In the genomic region with DNA sequence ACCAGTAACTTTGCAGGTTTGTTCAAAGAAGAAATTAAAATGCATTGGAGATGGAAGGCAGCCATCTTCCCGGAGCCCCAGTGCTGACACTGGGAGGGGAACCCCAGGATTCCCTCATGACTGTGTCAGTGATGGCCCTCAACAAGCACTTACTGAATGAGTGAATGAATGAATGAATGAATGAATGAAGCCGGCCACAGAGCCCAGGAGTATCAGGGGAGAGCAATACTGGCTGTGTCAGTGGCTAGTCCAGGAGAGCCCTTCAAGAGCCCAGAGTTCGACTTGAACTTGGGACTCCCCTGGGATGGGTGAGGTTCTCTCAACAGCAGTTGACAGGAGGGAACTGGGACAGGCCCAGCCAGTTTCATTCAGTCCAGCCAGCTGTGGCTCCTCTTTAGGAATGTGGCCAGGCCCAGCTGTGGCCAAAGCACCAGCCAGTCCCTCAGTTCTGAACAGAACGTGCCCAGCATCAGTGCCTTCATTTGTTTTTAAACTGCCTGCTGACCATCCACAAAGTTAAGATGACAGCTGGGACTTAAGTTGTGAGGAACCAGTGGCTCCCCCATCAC, we compare ENCODE assay signal across 13 cellular contexts. TPM values are rescaled to one million over a fixed set of nuclear protein-coding genes. Genes with fewer than 3 reads are reported as not detected.
DNase-seq lines count a peak whose midpoint lies in the region; ATAC-seq and TF ChIP-seq lines count a peak whose summit lies in the region.
"Had no signal": no experiment of that assay in that cellular context is flagged by ENCODE, and none has a peak within 500 bp of the region (broad histone marks: within the 10 kb centered on the region; RNA-seq: fewer than 3 reads in every experiment).

No MANE protein-coding gene starts in this region.

- H3K4me3 Mint-ChIP-seq in activated CD4-positive, alpha-beta T cell treated with anti-CD3 and anti-CD28 coated beads, Interleukin-2, amount 10 ng/mL, durations not matched to agents 7 days and 5 days: no peak overlapping the region
- H3K4me3 Mint-ChIP-seq in WTC11: no peak overlapping the region
- H3K4me3 Mint-ChIP-seq: H9 had no signal

- H3K36me3 ChIP-seq in osteoblast (ENCODE audit: insufficient read depth, low read length): no peaks in the 10 kb centered on the region
- no peaks in the 10 kb centered on the region for H3K36me3 ChIP-seq in suprapubic skin

- no peak for TF ChIP-seq EP300 in suprapubic skin (IDR thresholded peaks at IDR 0.05)

- CTCF ChIA-PET in activated CD4-positive, alpha-beta T cell treated with anti-CD3 and anti-CD28 coated beads, Interleukin-2, amount 10 ng/mL, durations not matched to agents 7 days and 5 days (lab: Charles Lee): interaction anchor here (0.6 kb wide), 1 partner anchor 937 kb away, joined by 3 read pairs; no protein-coding TSS in a partner anchor
- CTCF ChIA-PET in WTC11 (lab: Charles Lee): interaction anchor here (0.6 to 1.6 kb wide), 3 partner anchors 162 to 630 kb away, joined by 3 to 5 read pairs (median 3); no protein-coding TSS in a partner anchor

- H3K9me3 Mint-ChIP-seq in activated CD4-positive, alpha-beta T cell treated with anti-CD3 and anti-CD28 coated beads, Interleukin-2, amount 10 ng/mL, durations not matched to agents 7 days and 5 days: no peaks in the 10 kb centered on the region
- 0 out of 2 replicates have a peak, but pooled peaks cover 3% of the 10 kb centered on the region for H3K9me3 Mint-ChIP-seq in WTC11
- H3K9me3 Mint-ChIP-seq: H9 had no signal

- peaks cover 15% of the 10 kb centered on the region for H3K27me3 Mint-ChIP-seq in activated CD4-positive, alpha-beta T cell treated with anti-CD3 and anti-CD28 coated beads, Interleukin-2, amount 10 ng/mL, durations not matched to agents 7 days and 5 days
- no peaks in the 10 kb centered on the region; the same call in 1 of the 2 replicates for H3K27me3 Mint-ChIP-seq in WTC11 (ENCODE audit: low read depth)

- H3K4me2 ChIP-seq in osteoblast (ENCODE audit: insufficient read depth, low read length): no peak overlapping the region

- H3K9me3 ChIP-seq in osteoblast (ENCODE audit: low read depth, low read length) (no peaks in the 10 kb centered on the region), suprapubic skin (no peaks in the 10 kb centered on the region)

- peaks cover 29% of the 10 kb centered on the region for H3K4me1 Mint-ChIP-seq in activated CD4-positive, alpha-beta T cell treated with anti-CD3 and anti-CD28 coated beads, Interleukin-2, amount 10 ng/mL, durations not matched to agents 7 days and 5 days
- peaks cover 46% of the 10 kb centered on the region for H3K4me1 Mint-ChIP-seq in WTC11

- intact Hi-C loops in left colon (cut with DNase I, micrococcal nuclease): loop anchor here in 1 of 2 donors (5.0 kb wide), 1 partner anchor 630 kb away; no protein-coding TSS in a partner anchor

- POLR2A ChIA-PET in activated CD4-positive, alpha-beta T cell treated with anti-CD3 and anti-CD28 coated beads, Interleukin-2, amount 10 ng/mL, durations not matched to agents 7 days and 5 days (lab: Charles Lee): no interaction called here
- POLR2A ChIA-PET in WTC11 (lab: Charles Lee): interaction anchor here (0.6 kb wide), 1 partner anchor 17 kb away, joined by 3 read pairs; no protein-coding TSS in a partner anchor

- ATAC-seq in WTC11 (no peak), left colon (peak; percentile 43), GM18861 (IDR thresholded peaks at IDR 0.05; ENCODE audit: unreplicated experiment) (no peak), GM18511 (IDR thresholded peaks at IDR 0.05; ENCODE audit: unreplicated experiment) (no peak)
- ATAC-seq: PC-3 had no signal

- no peaks in the 10 kb centered on the region for H4K20me1 ChIP-seq in osteoblast (ENCODE audit: insufficient read depth, low read length)

- TF ChIP-seq CTCF in WTC11 (IDR thresholded peaks at IDR 0.05): no peak
- no peak for TF ChIP-seq CTCF in osteoblast (IDR thresholded peaks at IDR 0.05; ENCODE audit: extremely low read depth, low read depth, low read length)
- TF ChIP-seq CTCF in suprapubic skin (IDR thresholded peaks at IDR 0.05): no peak

- H3K4me1 ChIP-seq in osteoblast (ENCODE audit: insufficient read depth, low read length) (peaks cover 8% of the 10 kb centered on the region), suprapubic skin (peaks cover 8% of the 10 kb centered on the region)

- H2AFZ ChIP-seq in osteoblast (ENCODE audit: low read length): no peak overlapping the region

- H3K27me3 ChIP-seq in osteoblast (ENCODE audit: insufficient read depth, low read length) (peaks cover 7% of the 10 kb centered on the region), suprapubic skin (peaks cover 2% of the 10 kb centered on the region)

- TF ChIP-seq POLR2A in suprapubic skin (IDR thresholded peaks at IDR 0.05): no peak

- DNase-seq in activated CD4-positive, alpha-beta T cell treated with anti-CD3 and anti-CD28 coated beads, Interleukin-2, amount 10 ng/mL, durations not matched to agents 7 days and 5 days: no peak
- DNase-seq in activated CD4-positive, alpha-beta T cell treated with anti-CD3 and anti-CD28 coated beads for 4 hours: no peak
- DNase-seq in WTC11 (ENCODE audit: low spot score): no peak
- DNase-seq in left colon: no peak
- no peak for DNase-seq in osteoblast (ENCODE audit: insufficient read length, low spot score, missing footprints)
- no peak for DNase-seq in suprapubic skin (ENCODE audit: low spot score in 2 of 2)
- DNase-seq: H9, NCI-H1417 treated with DMSO at 0.1 percent for 48 hours, NCI-H2171, NCI-H446, PC-3 had no signal

- 77% methylated on average over 3 of the region's 4 CpGs for WGBS in suprapubic skin

- no peak overlapping the region for H3K4me3 ChIP-seq in osteoblast (ENCODE audit: insufficient read depth, low read length)
- no peak overlapping the region for H3K4me3 ChIP-seq in suprapubic skin

- H3K36me3 Mint-ChIP-seq in activated CD4-positive, alpha-beta T cell treated with anti-CD3 and anti-CD28 coated beads, Interleukin-2, amount 10 ng/mL, durations not matched to agents 7 days and 5 days (ENCODE audit: low read depth): no peaks in the 10 kb centered on the region
- H3K36me3 Mint-ChIP-seq in WTC11: no peaks in the 10 kb centered on the region

- no peaks in the 10 kb centered on the region for H3K79me2 ChIP-seq in osteoblast (ENCODE audit: insufficient read depth, low read length)

- H3K27ac ChIP-seq in osteoblast (ENCODE audit: low read depth, low read length) (no peak overlapping the region), suprapubic skin (no peak overlapping the region)

- H3K27ac Mint-ChIP-seq in activated CD4-positive, alpha-beta T cell treated with anti-CD3 and anti-CD28 coated beads, Interleukin-2, amount 10 ng/mL, durations not matched to agents 7 days and 5 days: peak overlapping the region; percentile 84
- peak overlapping the region; percentile 0; the same call in 1 of the 2 replicates for H3K27ac Mint-ChIP-seq in WTC11
- H3K27ac Mint-ChIP-seq: H9 had no signal

TF ChIP-seq in WTC11, 78 proteins besides CTCF, POLR2A, EP300 and RAD21:
- no peak for TF ChIP-seq ESRRA (CRISPR knock-in tag; IDR thresholded peaks at IDR 0.05; ENCODE audit: borderline replicate concordance)
- no peak for TF ChIP-seq SP1 (CRISPR knock-in tag; conservative IDR thresholded peaks at IDR 0.05)
- TF ChIP-seq SMAD4 (CRISPR knock-in tag; IDR thresholded peaks at IDR 0.05): no peak
- TF ChIP-seq ETV6 (CRISPR knock-in tag; IDR thresholded peaks at IDR 0.05): no peak
- no peak for TF ChIP-seq NFATC4 (CRISPR knock-in tag; IDR thresholded peaks at IDR 0.05)
- no peak for TF ChIP-seq JAZF1 (CRISPR knock-in tag; IDR thresholded peaks at IDR 0.05)
- TF ChIP-seq EMX1 (CRISPR knock-in tag; IDR thresholded peaks at IDR 0.05): no peak
- no peak for TF ChIP-seq HMGA2 (CRISPR knock-in tag; IDR thresholded peaks at IDR 0.05)
- no peak for TF ChIP-seq MXD4 (CRISPR knock-in tag; IDR thresholded peaks at IDR 0.05; ENCODE audit: borderline replicate concordance)
- TF ChIP-seq ZNF423 (CRISPR knock-in tag; IDR thresholded peaks at IDR 0.05): no peak
- TF ChIP-seq, protein P1, sequence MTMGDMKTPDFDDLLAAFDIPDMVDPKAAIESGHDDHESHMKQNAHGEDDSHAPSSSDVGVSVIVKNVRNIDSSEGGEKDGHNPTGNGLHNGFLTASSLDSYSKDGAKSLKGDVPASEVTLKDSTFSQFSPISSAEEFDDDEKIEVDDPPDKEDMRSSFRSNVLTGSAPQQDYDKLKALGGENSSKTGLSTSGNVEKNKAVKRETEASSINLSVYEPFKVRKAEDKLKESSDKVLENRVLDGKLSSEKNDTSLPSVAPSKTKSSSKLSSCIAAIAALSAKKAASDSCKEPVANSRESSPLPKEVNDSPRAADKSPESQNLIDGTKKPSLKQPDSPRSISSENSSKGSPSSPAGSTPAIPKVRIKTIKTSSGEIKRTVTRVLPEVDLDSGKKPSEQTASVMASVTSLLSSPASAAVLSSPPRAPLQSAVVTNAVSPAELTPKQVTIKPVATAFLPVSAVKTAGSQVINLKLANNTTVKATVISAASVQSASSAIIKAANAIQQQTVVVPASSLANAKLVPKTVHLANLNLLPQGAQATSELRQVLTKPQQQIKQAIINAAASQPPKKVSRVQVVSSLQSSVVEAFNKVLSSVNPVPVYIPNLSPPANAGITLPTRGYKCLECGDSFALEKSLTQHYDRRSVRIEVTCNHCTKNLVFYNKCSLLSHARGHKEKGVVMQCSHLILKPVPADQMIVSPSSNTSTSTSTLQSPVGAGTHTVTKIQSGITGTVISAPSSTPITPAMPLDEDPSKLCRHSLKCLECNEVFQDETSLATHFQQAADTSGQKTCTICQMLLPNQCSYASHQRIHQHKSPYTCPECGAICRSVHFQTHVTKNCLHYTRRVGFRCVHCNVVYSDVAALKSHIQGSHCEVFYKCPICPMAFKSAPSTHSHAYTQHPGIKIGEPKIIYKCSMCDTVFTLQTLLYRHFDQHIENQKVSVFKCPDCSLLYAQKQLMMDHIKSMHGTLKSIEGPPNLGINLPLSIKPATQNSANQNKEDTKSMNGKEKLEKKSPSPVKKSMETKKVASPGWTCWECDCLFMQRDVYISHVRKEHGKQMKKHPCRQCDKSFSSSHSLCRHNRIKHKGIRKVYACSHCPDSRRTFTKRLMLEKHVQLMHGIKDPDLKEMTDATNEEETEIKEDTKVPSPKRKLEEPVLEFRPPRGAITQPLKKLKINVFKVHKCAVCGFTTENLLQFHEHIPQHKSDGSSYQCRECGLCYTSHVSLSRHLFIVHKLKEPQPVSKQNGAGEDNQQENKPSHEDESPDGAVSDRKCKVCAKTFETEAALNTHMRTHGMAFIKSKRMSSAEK (CRISPR knock-in tag; IDR thresholded peaks at IDR 0.05; ENCODE audit: borderline replicate concordance): no peak

RNA-seq across cellular contexts. Expression of a gene that starts 9.2 kb away (rescaled TPM):
- not detected for total RNA-seq in activated CD4-positive, alpha-beta T cell treated with anti-CD3 and anti-CD28 coated beads, Interleukin-2, amount 10 ng/mL, durations not matched to agents 7 days and 5 days
- total RNA-seq in WTC11 (2021): 2.8 to 4.5 TPM (median 3.8 TPM) in 3 replicates
- 1 to 10 TPM; 3.5 to 5.0 TPM for total RNA-seq in left colon
- 0.29 and 1.1 TPM in 2 replicates for total RNA-seq in osteoblast
- total RNA-seq in suprapubic skin: 10 to 100 TPM in 1 of 4 donors, 1 to 10 TPM in 3; 3.3 to 10.1 (median 6.3) TPM
- total RNA-seq: PC-3 had no signal
